In the genomic region with DNA sequence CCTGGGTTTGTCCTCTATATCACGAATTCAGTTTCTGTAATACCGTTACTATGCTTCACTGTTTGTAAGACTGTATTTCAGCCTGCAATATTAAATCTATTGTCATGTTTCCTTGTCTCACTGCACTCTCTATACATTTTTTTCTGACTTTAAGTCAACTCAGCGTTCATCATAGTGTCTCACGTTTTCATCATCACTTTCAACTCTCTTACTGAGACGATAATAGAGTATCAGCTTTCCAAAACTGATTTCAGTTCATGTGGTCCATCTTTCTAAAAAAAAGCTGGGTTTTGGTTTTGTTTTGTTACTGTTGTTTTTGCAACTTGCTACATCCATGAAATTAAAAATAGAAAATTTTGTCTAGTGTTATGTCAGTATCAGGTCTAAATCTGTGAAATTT, we compare ENCODE assay signal across 29 cellular contexts.
"Had no signal": no experiment of that assay in that cellular context is flagged by ENCODE, and none has a peak within 500 bp of the region (broad histone marks: within the 10 kb centered on the region; RNA-seq: fewer than 3 reads in every experiment).

No MANE protein-coding gene starts in this region.

- H3K4me1 ChIP-seq: stomach, suprapubic skin, testis, thyroid gland, tibial artery, tibial nerve, transverse colon, upper lobe of left lung, upper lobe of right lung, uterus, vagina had no signal

- H3K27me3 Mint-ChIP-seq: stimulated activated memory B cell treated with anti-CD40 and anti-IgM and Interleukin-4, amounts not matched to agents 10 μg/mL and 1 μg/mL and 100 μg/mL, for 72 hours; stimulated activated naive B cell treated with anti-CD40 and anti-IgM and Interleukin-4, amounts not matched to agents 10 μg/mL and 1 μg/mL and 100 μg/mL, for 72 hours; stimulated activated naive CD8-positive, alpha-beta T cell treated with anti-CD3 and anti-CD28 coated beads, Interleukin-15, amount 100 ng/mL, for 72 hours; stimulated activated naive CD8-positive, alpha-beta T cell treated with anti-CD3 and anti-CD28 coated beads, Interleukin-15, Interleukin-2, amounts not matched to agents 100 ng/mL and 50 ng/mL, for 24 hours; type B pancreatic cell had no signal

- H3K36me3 ChIP-seq: stomach, suprapubic skin, thoracic aorta, thyroid gland, tibial artery, tibial nerve, transverse colon, upper lobe of left lung, upper lobe of right lung, uterus, vagina had no signal

- H3K27ac ChIP-seq: stomach, suprapubic skin, testis, thoracic aorta, thyroid gland, tibial artery, tibial nerve, transverse colon, upper lobe of left lung, upper lobe of right lung, uterus, vagina had no signal

- ATAC-seq: stimulated activated effector memory CD8-positive, alpha-beta T cell treated with anti-CD3 and anti-CD28 coated beads, Interleukin-12 subunit alpha, Interleukin-12 subunit beta, amount 100 ng/mL, for 72 hours; stimulated activated memory B cell treated with anti-CD40 and anti-IgM and Interleukin-4, amounts not matched to agents 10 μg/mL and 1 μg/mL and 100 μg/mL, for 72 hours; stimulated activated naive B cell treated with anti-CD40 and anti-IgM and Interleukin-4, amounts not matched to agents 10 μg/mL and 1 μg/mL and 100 μg/mL, for 72 hours; stimulated activated naive CD8-positive, alpha-beta T cell treated with anti-CD3 and anti-CD28 coated beads, Interleukin-15, amount 100 ng/mL, for 72 hours; stimulated activated naive CD8-positive, alpha-beta T cell treated with anti-CD3 and anti-CD28 coated beads, Interleukin-15, Interleukin-2, amounts not matched to agents 100 U/mL and 50 U/mL, for 24 hours; upper lobe of right lung had no signal

- H3K27me3 ChIP-seq: stomach, suprapubic skin, testis, thyroid gland, tibial artery, tibial nerve, transverse colon, upper lobe of left lung, upper lobe of right lung, vagina had no signal

- H3K9me3 Mint-ChIP-seq: stimulated activated naive CD8-positive, alpha-beta T cell treated with anti-CD3 and anti-CD28 coated beads, Interleukin-15, amount 100 ng/mL, for 72 hours; stimulated activated naive CD8-positive, alpha-beta T cell treated with anti-CD3 and anti-CD28 coated beads, Interleukin-15, Interleukin-2, amounts not matched to agents 100 ng/mL and 50 ng/mL, for 24 hours; type B pancreatic cell had no signal

- H3K4me1 Mint-ChIP-seq: stimulated activated effector memory CD8-positive, alpha-beta T cell treated with anti-CD3 and anti-CD28 coated beads, Interleukin-12 subunit alpha, Interleukin-12 subunit beta, amount 100 ng/mL, for 72 hours; stimulated activated memory B cell treated with anti-CD40 and anti-IgM and Interleukin-4, amounts not matched to agents 10 μg/mL and 1 μg/mL and 100 μg/mL, for 72 hours; stimulated activated naive B cell treated with anti-CD40 and anti-IgM and Interleukin-4, amounts not matched to agents 10 μg/mL and 1 μg/mL and 100 μg/mL, for 72 hours; stimulated activated naive CD8-positive, alpha-beta T cell treated with anti-CD3 and anti-CD28 coated beads, Interleukin-15, amount 100 ng/mL, for 72 hours had no signal

- FAIRE-seq: urothelium cell line had no signal

- H3K36me3 Mint-ChIP-seq: stimulated activated effector memory CD8-positive, alpha-beta T cell treated with anti-CD3 and anti-CD28 coated beads, Interleukin-12 subunit alpha, Interleukin-12 subunit beta, amount 100 ng/mL, for 72 hours; stimulated activated memory B cell treated with anti-CD40 and anti-IgM and Interleukin-4, amounts not matched to agents 10 μg/mL and 1 μg/mL and 100 μg/mL, for 72 hours; stimulated activated naive B cell treated with anti-CD40 and anti-IgM and Interleukin-4, amounts not matched to agents 10 μg/mL and 1 μg/mL and 100 μg/mL, for 72 hours; type B pancreatic cell had no signal

- DNase-seq: stimulated activated CD4-positive, alpha-beta T cell treated with anti-CD3 and anti-CD28 coated beads, Interleukin-2, amount 100 ng/mL, for 48 hours; stimulated activated CD4-positive, alpha-beta T cell treated with anti-CD3 and anti-CD28 coated beads, Interleukin-4, amount 100 ng/mL, for 1 hour; stimulated activated CD4-positive, alpha-beta T cell treated with anti-CD3 and anti-CD28 coated beads, Interleukin-4, amount 100 ng/mL, for 24 hours; stimulated activated CD4-positive, alpha-beta T cell treated with anti-CD3 and anti-CD28 coated beads, Interleukin-4, amount 100 ng/mL, for 4 hours; stimulated activated CD8-positive, alpha-beta memory T cell treated with anti-CD3 and anti-CD28 coated beads, Interleukin-4, amount 100 ng/mL, for 48 hours; stimulated activated naive B cell treated with anti-CD40 and anti-IgM and Interleukin-4, amounts not matched to agents 10 μg/mL and 1 μg/mL and 100 μg/mL, for 72 hours; stimulated activated naive CD4-positive, alpha-beta T cell; stimulated activated naive CD4-positive, alpha-beta T cell treated with Interleukin-2 at 50 U/mL for 16 hours; stimulated activated naive CD8-positive, alpha-beta T cell treated with anti-CD3 and anti-CD28 coated beads, Interleukin-15, amount 100 ng/mL, for 72 hours; stimulated activated naive CD8-positive, alpha-beta T cell treated with anti-CD3 and anti-CD28 coated beads, Interleukin-15, Interleukin-2, amounts not matched to agents 100 U/mL and 50 U/mL, for 24 hours; stomach; substantia nigra; testis; thyroid gland; tibial artery; transverse colon; trophoblast cell; upper lobe of left lung; upper lobe of right lung; uterus had no signal

- H3K27ac Mint-ChIP-seq: stimulated activated effector memory CD8-positive, alpha-beta T cell treated with anti-CD3 and anti-CD28 coated beads, Interleukin-12 subunit alpha, Interleukin-12 subunit beta, amount 100 ng/mL, for 72 hours; stimulated activated memory B cell treated with anti-CD40 and anti-IgM and Interleukin-4, amounts not matched to agents 10 μg/mL and 1 μg/mL and 100 μg/mL, for 72 hours; stimulated activated naive B cell treated with anti-CD40 and anti-IgM and Interleukin-4, amounts not matched to agents 10 μg/mL and 1 μg/mL and 100 μg/mL, for 72 hours; stimulated activated naive CD8-positive, alpha-beta T cell treated with anti-CD3 and anti-CD28 coated beads, Interleukin-15, amount 100 ng/mL, for 72 hours; stimulated activated naive CD8-positive, alpha-beta T cell treated with anti-CD3 and anti-CD28 coated beads, Interleukin-15, Interleukin-2, amounts not matched to agents 100 ng/mL and 50 ng/mL, for 24 hours; type B pancreatic cell had no signal

- H3K9me3 ChIP-seq: suprapubic skin, testis, thoracic aorta, thyroid gland, transverse colon, upper lobe of right lung, uterus, vagina had no signal

- H3K4me3 Mint-ChIP-seq: stimulated activated effector memory CD8-positive, alpha-beta T cell treated with anti-CD3 and anti-CD28 coated beads, Interleukin-12 subunit alpha, Interleukin-12 subunit beta, amount 100 ng/mL, for 72 hours; stimulated activated memory B cell treated with anti-CD40 and anti-IgM and Interleukin-4, amounts not matched to agents 10 μg/mL and 1 μg/mL and 100 μg/mL, for 72 hours; stimulated activated naive B cell treated with anti-CD40 and anti-IgM and Interleukin-4, amounts not matched to agents 10 μg/mL and 1 μg/mL and 100 μg/mL, for 72 hours; stimulated activated naive CD8-positive, alpha-beta T cell treated with anti-CD3 and anti-CD28 coated beads, Interleukin-15, amount 100 ng/mL, for 72 hours; stimulated activated naive CD8-positive, alpha-beta T cell treated with anti-CD3 and anti-CD28 coated beads, Interleukin-15, Interleukin-2, amounts not matched to agents 100 ng/mL and 50 ng/mL, for 24 hours; type B pancreatic cell had no signal

- H3K4me3 ChIP-seq: stomach, suprapubic skin, testis, thoracic aorta, thyroid gland, tibial artery, tibial nerve, transverse colon, upper lobe of left lung, upper lobe of right lung, uterus, vagina had no signal
